Comparison of ENCODE assay signal across 21 cellular contexts in the genomic region with DNA sequence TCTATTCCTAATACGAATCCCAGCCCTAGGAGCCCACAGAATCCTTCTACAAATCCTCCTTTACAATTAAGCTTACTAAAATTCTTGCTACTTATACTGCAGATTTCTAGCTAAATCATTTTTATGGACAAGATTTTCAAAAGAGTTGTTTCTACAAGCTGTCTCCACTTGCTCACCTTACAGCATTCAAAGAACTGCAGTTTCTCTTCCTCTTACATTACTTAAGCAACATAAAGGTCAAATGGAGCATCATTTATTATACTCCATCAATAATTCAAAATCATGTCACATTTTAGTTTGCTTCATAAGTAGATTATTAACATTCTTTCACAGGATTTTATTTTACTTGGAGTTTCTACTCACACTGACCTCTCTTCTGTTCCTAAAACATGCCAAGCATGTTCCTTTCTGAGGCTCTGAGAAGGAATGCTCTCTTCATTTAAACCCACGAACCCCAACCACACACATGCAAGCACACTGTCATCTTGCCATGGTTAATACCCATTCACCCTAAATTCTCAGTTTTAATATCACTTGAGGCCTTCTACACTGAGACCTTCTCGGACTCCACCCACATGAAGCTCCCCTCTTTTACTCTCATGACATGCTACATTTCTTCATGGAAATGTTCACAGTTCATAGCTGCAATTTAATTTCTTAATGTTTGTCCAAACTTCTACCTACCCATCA.
DNase-seq lines count a peak whose midpoint lies in the region; ATAC-seq lines count a peak whose summit lies in the region.
"Had no signal": no experiment of that assay in that cellular context is flagged by ENCODE, and none has a peak within 500 bp of the region (broad histone marks: within the 10 kb centered on the region; RNA-seq: fewer than 3 reads in every experiment).

No MANE protein-coding gene starts in this region.

- DNase-seq in NCI-H2196 treated with DMSO at 0.1 percent for 48 hours (lab: John Stamatoyannopoulos, UW; ENCODE audit: unreplicated experiment): no peak
- DNase-seq in HK-2 (ENCODE audit: unreplicated experiment): no peak
- DNase-seq in NCI-H187 treated with DMSO at 0.1 percent for 48 hours (lab: John Stamatoyannopoulos, UW): no peak
- DNase-seq: activated CD4-positive, alpha-beta T cell treated with anti-CD3 and anti-CD28 coated beads for 1 hour; activated naive CD8-positive, alpha-beta T cell treated with anti-CD3 and anti-CD28 coated beads for 36 hours; activated T-cell treated with anti-CD3 and anti-CD28 coated beads for 4 hours; Calu3; foreskin fibroblast; GDM1; HCEC 1CT; natural killer cell; NCI-H2081; NCI-H774; retina; T-helper 17 cell; thyroid gland had no signal

- ATAC-seq in GM18861 (IDR thresholded peaks at IDR 0.05; ENCODE audit: unreplicated experiment): peak; percentile 76
- ATAC-seq in GM21360 (IDR thresholded peaks at IDR 0.05; ENCODE audit: unreplicated experiment): peak; percentile 66
- peak; percentile 70 for ATAC-seq in HG02938 (IDR thresholded peaks at IDR 0.05; ENCODE audit: unreplicated experiment)
- ATAC-seq in HG03520 (IDR thresholded peaks at IDR 0.05; ENCODE audit: unreplicated experiment): peak; percentile 67
- no peak for ATAC-seq in HG03280 (IDR thresholded peaks at IDR 0.05; ENCODE audit: unreplicated experiment)
- ATAC-seq: natural killer cell, T-helper 17 cell had no signal
